In the genomic region with DNA sequence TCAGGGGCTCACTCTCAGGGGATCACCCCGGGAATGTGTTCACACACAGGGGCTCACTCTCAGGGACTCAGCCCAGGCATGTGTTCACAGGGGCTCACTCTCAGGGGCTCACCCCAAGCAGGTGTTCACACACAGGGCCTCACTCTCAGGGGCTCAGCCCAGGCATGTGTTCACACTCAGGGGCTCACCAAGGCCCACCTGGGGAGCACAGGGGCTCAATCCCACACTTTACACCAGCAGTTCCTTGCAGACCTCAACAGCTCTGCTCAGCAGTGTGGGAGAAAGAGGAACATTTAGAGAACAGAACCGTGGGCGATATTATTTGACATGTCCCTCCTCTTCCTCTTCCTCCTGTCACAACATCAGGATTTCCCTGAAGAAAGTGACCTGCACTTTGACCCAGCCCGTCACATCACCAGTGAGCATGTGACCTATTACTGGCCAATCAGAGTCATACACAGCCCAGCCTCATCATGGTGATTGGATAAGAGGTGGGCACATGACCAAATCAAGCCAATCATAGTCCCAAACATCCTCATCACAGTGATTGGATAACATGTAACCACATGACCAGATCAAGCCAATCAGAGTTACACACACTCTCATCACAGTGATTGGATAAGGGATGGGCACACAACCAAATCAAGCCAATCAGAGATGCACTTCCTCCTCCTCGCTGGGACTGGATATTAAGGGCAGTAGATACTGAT, we compare ENCODE assay signal across 1 cellular context.
A peak's percentile ranks its signal among the peaks of the same experiment; 100 is the strongest.
TF ChIP-seq lines count a peak whose summit lies in the region.

No MANE protein-coding gene starts in this region.

TF ChIP-seq in K562, 482 proteins besides CTCF, POLR2A, EP300 and RAD21 (continued from another document and continues in another):
- TF ChIP-seq ZNF639 (CRISPR knock-in tag; conservative IDR thresholded peaks at IDR 0.05 in 1 of 2, IDR thresholded peaks at IDR 0.05 in 1 of 2): peak in 1 of 2 experiments; percentile 33; a peak in 1 of 4 replicates
- no peak for TF ChIP-seq TBL1XR1 (IDR thresholded peaks at IDR 0.05; ENCODE audit: low read length in 2 of 2)
- 0 out of 2 replicates have a peak, but pooled peaks have one; percentile 44 for TF ChIP-seq KLF6 (CRISPR knock-in tag; IDR thresholded peaks at IDR 0.05; ENCODE audit: borderline replicate concordance)
- TF ChIP-seq, protein P1, sequence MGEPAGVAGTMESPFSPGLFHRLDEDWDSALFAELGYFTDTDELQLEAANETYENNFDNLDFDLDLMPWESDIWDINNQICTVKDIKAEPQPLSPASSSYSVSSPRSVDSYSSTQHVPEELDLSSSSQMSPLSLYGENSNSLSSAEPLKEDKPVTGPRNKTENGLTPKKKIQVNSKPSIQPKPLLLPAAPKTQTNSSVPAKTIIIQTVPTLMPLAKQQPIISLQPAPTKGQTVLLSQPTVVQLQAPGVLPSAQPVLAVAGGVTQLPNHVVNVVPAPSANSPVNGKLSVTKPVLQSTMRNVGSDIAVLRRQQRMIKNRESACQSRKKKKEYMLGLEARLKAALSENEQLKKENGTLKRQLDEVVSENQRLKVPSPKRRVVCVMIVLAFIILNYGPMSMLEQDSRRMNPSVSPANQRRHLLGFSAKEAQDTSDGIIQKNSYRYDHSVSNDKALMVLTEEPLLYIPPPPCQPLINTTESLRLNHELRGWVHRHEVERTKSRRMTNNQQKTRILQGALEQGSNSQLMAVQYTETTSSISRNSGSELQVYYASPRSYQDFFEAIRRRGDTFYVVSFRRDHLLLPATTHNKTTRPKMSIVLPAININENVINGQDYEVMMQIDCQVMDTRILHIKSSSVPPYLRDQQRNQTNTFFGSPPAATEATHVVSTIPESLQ (CRISPR knock-in tag; IDR thresholded peaks at IDR 0.05): no peak
- TF ChIP-seq BRF2 (IDR thresholded peaks at IDR 0.05; ENCODE audit: borderline replicate concordance, insufficient read depth, insufficient read length): no peak
- no peak for TF ChIP-seq ZKSCAN1 (IDR thresholded peaks at IDR 0.05; ENCODE audit: low read depth, low read length)
- no peak for TF ChIP-seq NCOA1 (IDR thresholded peaks at IDR 0.05; ENCODE audit: low read depth)
- TF ChIP-seq RB1 (IDR thresholded peaks at IDR 0.05; ENCODE audit: low read depth): peak; percentile 36; the same call in 1 of the 2 replicates
- TF ChIP-seq, protein P2, sequence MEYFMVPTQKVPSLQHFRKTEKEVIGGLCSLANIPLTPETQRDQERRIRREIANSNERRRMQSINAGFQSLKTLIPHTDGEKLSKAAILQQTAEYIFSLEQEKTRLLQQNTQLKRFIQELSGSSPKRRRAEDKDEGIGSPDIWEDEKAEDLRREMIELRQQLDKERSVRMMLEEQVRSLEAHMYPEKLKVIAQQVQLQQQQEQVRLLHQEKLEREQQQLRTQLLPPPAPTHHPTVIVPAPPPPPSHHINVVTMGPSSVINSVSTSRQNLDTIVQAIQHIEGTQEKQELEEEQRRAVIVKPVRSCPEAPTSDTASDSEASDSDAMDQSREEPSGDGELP (CRISPR knock-in tag; IDR thresholded peaks at IDR 0.05; ENCODE audit: borderline replicate concordance): peak; percentile 35; the same call in 1 of the 2 replicates
- TF ChIP-seq TAF7 (tag; IDR thresholded peaks at IDR 0.05): peak; percentile 55
- TF ChIP-seq THRAP3 (IDR thresholded peaks at IDR 0.05; ENCODE audit: borderline replicate concordance): no peak
- no peak for TF ChIP-seq TAF1 (IDR thresholded peaks at IDR 0.05; ENCODE audit: control insufficient read depth, extremely low read depth, insufficient read depth, low read length, severe bottlenecking)
- peak; percentile 84 for TF ChIP-seq PKNOX1 (IDR thresholded peaks at IDR 0.05)
- no peak for TF ChIP-seq NCOA2 (IDR thresholded peaks at IDR 0.05; ENCODE audit: partially characterized antibody in 2 of 2)
- TF ChIP-seq, protein P3, sequence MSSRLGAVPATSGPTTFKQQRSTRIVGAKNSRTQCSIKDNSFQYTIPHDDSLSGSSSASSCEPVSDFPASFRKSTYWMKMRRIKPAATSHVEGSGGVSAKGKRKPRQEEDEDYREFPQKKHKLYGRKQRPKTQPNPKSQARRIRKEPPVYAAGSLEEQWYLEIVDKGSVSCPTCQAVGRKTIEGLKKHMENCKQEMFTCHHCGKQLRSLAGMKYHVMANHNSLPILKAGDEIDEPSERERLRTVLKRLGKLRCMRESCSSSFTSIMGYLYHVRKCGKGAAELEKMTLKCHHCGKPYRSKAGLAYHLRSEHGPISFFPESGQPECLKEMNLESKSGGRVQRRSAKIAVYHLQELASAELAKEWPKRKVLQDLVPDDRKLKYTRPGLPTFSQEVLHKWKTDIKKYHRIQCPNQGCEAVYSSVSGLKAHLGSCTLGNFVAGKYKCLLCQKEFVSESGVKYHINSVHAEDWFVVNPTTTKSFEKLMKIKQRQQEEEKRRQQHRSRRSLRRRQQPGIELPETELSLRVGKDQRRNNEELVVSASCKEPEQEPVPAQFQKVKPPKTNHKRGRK (tag; IDR thresholded peaks at IDR 0.05): no peak
- TF ChIP-seq MIER1 (IDR thresholded peaks at IDR 0.05; ENCODE audit: low read depth): no peak
- no peak for TF ChIP-seq GMEB1 (CRISPR knock-in tag; IDR thresholded peaks at IDR 0.05)
- no peak for TF ChIP-seq TEAD4 (IDR thresholded peaks at IDR 0.05; ENCODE audit: low read length)
- TF ChIP-seq TEAD4 (CRISPR knock-in tag; IDR thresholded peaks at IDR 0.05; ENCODE audit: borderline replicate concordance): no peak
- TF ChIP-seq ZNF551 (CRISPR knock-in tag; IDR thresholded peaks at IDR 0.05): no peak
- TF ChIP-seq ZBTB17 (CRISPR knock-in tag; IDR thresholded peaks at IDR 0.05): peak; percentile 83
- TF ChIP-seq MCM7 (IDR thresholded peaks at IDR 0.05): no peak
- TF ChIP-seq ATF3 (IDR thresholded peaks at IDR 0.05): peak; percentile 68
- no peak for TF ChIP-seq ATF3 (CRISPR knock-in tag; conservative IDR thresholded peaks at IDR 0.05)
- 0 out of 2 replicates have a peak, but pooled peaks have one; percentile 12 for TF ChIP-seq POLR2G (IDR thresholded peaks at IDR 0.05; ENCODE audit: low read depth, low read length)
- TF ChIP-seq TFAM (CRISPR knock-in tag; conservative IDR thresholded peaks at IDR 0.05): no peak
- TF ChIP-seq HMG20B (CRISPR knock-in tag; IDR thresholded peaks at IDR 0.05): no peak
- TF ChIP-seq, protein P4, sequence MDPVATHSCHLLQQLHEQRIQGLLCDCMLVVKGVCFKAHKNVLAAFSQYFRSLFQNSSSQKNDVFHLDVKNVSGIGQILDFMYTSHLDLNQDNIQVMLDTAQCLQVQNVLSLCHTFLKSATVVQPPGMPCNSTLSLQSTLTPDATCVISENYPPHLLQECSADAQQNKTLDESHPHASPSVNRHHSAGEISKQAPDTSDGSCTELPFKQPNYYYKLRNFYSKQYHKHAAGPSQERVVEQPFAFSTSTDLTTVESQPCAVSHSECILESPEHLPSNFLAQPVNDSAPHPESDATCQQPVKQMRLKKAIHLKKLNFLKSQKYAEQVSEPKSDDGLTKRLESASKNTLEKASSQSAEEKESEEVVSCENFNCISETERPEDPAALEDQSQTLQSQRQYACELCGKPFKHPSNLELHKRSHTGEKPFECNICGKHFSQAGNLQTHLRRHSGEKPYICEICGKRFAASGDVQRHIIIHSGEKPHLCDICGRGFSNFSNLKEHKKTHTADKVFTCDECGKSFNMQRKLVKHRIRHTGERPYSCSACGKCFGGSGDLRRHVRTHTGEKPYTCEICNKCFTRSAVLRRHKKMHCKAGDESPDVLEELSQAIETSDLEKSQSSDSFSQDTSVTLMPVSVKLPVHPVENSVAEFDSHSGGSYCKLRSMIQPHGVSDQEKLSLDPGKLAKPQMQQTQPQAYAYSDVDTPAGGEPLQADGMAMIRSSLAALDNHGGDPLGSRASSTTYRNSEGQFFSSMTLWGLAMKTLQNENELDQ (CRISPR knock-in tag; IDR thresholded peaks at IDR 0.05; ENCODE audit: borderline replicate concordance): no peak
- TF ChIP-seq ZNF274 (IDR thresholded peaks at IDR 0.05; ENCODE audit: borderline replicate concordance, low read depth, low read length): no peak
- peak; percentile 90 for TF ChIP-seq ASH1L (IDR thresholded peaks at IDR 0.05; ENCODE audit: borderline replicate concordance, low read depth, partially characterized antibody)
- no peak for TF ChIP-seq GTF2A2 (tag; IDR thresholded peaks at IDR 0.05)
- TF ChIP-seq, protein P5, sequence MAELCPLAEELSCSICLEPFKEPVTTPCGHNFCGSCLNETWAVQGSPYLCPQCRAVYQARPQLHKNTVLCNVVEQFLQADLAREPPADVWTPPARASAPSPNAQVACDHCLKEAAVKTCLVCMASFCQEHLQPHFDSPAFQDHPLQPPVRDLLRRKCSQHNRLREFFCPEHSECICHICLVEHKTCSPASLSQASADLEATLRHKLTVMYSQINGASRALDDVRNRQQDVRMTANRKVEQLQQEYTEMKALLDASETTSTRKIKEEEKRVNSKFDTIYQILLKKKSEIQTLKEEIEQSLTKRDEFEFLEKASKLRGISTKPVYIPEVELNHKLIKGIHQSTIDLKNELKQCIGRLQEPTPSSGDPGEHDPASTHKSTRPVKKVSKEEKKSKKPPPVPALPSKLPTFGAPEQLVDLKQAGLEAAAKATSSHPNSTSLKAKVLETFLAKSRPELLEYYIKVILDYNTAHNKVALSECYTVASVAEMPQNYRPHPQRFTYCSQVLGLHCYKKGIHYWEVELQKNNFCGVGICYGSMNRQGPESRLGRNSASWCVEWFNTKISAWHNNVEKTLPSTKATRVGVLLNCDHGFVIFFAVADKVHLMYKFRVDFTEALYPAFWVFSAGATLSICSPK (IDR thresholded peaks at IDR 0.05; ENCODE audit: borderline replicate concordance): no peak
- TF ChIP-seq ZKSCAN3 (CRISPR knock-in tag; IDR thresholded peaks at IDR 0.05): no peak
- peak; percentile 57; the same call in 1 of the 2 replicates for TF ChIP-seq SPI1 (IDR thresholded peaks at IDR 0.05; ENCODE audit: borderline replicate concordance, low read depth, low read length)
- TF ChIP-seq LEF1 (IDR thresholded peaks at IDR 0.05): peak; percentile 53; the same call in 1 of the 2 replicates
- TF ChIP-seq FOXA3 (CRISPR knock-in tag; conservative IDR thresholded peaks at IDR 0.05 in 1 of 2, IDR thresholded peaks at IDR 0.05 in 1 of 2): no peak
- TF ChIP-seq ARID3A (IDR thresholded peaks at IDR 0.05; ENCODE audit: borderline replicate concordance, low read depth, low read length): no peak
- TF ChIP-seq, protein P6, sequence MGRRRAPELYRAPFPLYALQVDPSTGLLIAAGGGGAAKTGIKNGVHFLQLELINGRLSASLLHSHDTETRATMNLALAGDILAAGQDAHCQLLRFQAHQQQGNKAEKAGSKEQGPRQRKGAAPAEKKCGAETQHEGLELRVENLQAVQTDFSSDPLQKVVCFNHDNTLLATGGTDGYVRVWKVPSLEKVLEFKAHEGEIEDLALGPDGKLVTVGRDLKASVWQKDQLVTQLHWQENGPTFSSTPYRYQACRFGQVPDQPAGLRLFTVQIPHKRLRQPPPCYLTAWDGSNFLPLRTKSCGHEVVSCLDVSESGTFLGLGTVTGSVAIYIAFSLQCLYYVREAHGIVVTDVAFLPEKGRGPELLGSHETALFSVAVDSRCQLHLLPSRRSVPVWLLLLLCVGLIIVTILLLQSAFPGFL (CRISPR knock-in tag; IDR thresholded peaks at IDR 0.05): no peak
